ENCODE assay signal across 8 cellular contexts in the genomic region with DNA sequence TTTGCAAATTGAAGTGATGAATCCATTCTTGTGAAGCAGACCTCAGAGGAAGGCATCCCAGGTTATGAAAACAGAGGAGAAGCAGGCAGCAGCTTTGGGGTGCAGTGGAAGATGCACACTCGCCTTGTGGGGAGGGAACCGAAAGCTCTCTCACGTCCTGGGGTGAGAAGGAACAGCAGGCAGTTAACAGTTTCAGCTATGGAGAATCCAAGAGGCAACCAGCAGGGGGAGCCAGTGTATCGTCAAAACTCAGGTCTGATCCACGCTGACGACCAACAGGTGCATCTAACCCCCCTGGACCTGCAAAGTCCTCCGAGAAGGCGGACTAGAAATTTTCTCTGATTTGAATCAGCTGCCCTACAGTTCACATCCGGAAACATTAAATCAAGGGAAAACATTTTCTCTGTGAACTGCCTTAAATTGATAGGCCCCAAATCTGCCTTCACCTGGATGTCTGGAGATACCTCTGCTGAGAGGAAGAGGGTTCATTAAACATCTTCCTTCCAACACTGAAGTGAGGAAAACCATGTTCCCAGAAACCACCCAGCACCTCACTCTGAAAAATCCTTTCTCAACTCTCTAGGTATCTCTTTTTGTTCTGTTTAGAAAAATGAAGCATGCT.
DNase-seq lines count a peak whose midpoint lies in the region; ATAC-seq and TF ChIP-seq lines count a peak whose summit lies in the region.

No MANE protein-coding gene starts in this region.

- POLR2A ChIA-PET in AG04450 (lab: Yijun Ruan, JAX), result no interaction called here

- H3K36me3 ChIP-seq in WERI-Rb-1, result no peaks in the 10 kb centered on the region

- ATAC-seq in GM18511 (IDR thresholded peaks at IDR 0.05; ENCODE audit: unreplicated experiment), result peak; percentile 96
- ATAC-seq in HG02885 (IDR thresholded peaks at IDR 0.05; ENCODE audit: poor library complexity, unreplicated experiment), result peak; percentile 95

- H3K9me3 ChIP-seq in AG04450 (ENCODE audit: control insufficient read depth, insufficient read depth, low read length), result no peaks in the 10 kb centered on the region
- no peaks in the 10 kb centered on the region for H3K9me3 ChIP-seq in WERI-Rb-1 (ENCODE audit: severe bottlenecking)

- H3K27me3 ChIP-seq in AG04450 (ENCODE audit: control insufficient read depth, insufficient read depth, low read length) (peaks cover 6% of the 10 kb centered on the region), WERI-Rb-1 (ENCODE audit: insufficient read depth, low read depth, severe bottlenecking) (no peaks in the 10 kb centered on the region)

- H3K4me3 ChIP-seq in AG04450 (ENCODE audit: low read depth, low read length) (peak overlapping the region; percentile 23), WERI-Rb-1 (ENCODE audit: low read depth, low read length) (no peak overlapping the region)

- CTCF ChIA-PET in AG04450 (lab: Charles Lee), result interaction anchor here (0.6 to 11.2 kb wide), 39 partner anchors 8 to 1655 kb away, joined by 3 to 247 read pairs (median 5); no protein-coding TSS in a partner anchor

- DNase-seq in AG04450 (ENCODE audit: low read depth, low spot score) (peak; percentile 26), NCI-H187 (lab: John Stamatoyannopoulos, UW) (peak; percentile 11 to 64), WERI-Rb-1 (peak; percentile 68), caudate nucleus (lab: John Stamatoyannopoulos, UW) (peak in 46 of 61 donors; percentile 2 to 74 (median 33)), kidney glomerular epithelial cell (lab: John Stamatoyannopoulos, UW) (peak; percentile 90)
- DNase-seq in stimulated activated CD4-positive, alpha-beta T cell treated with anti-CD3 and anti-CD28 coated beads, Interleukin-4, amount 100 ng/mL, for 4 hours, result peak; percentile 39 to 69

- TF ChIP-seq CTCF in AG04450 (IDR thresholded peaks at IDR 0.05; ENCODE audit: low read depth, low read length), result peak; percentile 87
- peak; percentile 79 for TF ChIP-seq CTCF in WERI-Rb-1 (IDR thresholded peaks at IDR 0.05; ENCODE audit: low read depth, low read length)

- H3K27ac ChIP-seq in AG04450 (ENCODE audit: low read depth, low read length) (no peak overlapping the region), WERI-Rb-1 (no peak overlapping the region), caudate nucleus (ENCODE audit: low read depth, low read length) (no peak overlapping the region)

Comparison
In these comparisons a context has a peak if more than half of its experiments do, and no peak if none do; other contexts are left out.
1. DNase-seq: peak in every context shown above with its lines; median percentile 90 in kidney glomerular epithelial cell; 68 in WERI-Rb-1; 54 in stimulated activated CD4-positive, alpha-beta T cell treated with anti-CD3 and anti-CD28 coated beads, Interleukin-4, amount 100 ng/mL, for 4 hours; 38 in NCI-H187; 33 in caudate nucleus; 26 in AG04450.